In the genomic region with DNA sequence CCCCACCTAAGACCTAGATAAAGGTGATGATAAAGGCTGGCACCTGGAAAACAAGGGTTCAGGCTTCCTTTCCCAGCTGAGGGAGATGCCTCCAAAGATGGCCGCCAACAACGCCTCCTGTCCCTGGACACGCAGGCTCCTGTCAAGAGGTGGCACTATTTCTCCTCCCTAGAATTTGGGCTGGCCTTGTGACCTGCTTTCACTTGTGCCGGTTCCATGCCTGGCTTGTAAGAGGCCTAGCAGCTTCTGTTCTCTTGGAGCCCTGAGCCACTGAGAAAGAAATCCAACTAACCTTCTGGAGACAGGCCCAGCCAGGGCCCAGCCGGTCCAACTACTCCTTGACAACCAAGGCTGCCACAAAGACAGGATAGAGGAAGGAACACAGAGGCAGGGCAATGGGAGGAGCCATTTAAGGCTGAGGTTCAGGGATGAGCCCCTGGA, we compare ENCODE assay signal across 8 cellular contexts.
DNase-seq lines count a peak whose midpoint lies in the region; ATAC-seq, FAIRE-seq and TF ChIP-seq lines count a peak whose summit lies in the region.

No MANE protein-coding gene starts in this region.

- peak overlapping the region in 1 of 2 experiments; percentile 26; a peak in 1 of 5 replicates for H3K4me3 Mint-ChIP-seq in H9

- DNase-seq in AG09319 (ENCODE audit: extremely low read depth, low read depth) (peak; percentile 31), H9 (peak; percentile 82), PC-9 (peak in 1 of 2 experiments; percentile 15), germinal center (ENCODE audit: low spot score) (peak; percentile 19), pancreas (peak; percentile 59 to 75 (median 64)), uterus (peak; percentile 27 to 33)
- DNase-seq in activated effector memory CD4-positive, alpha-beta T cell treated with anti-CD3 and anti-CD28 coated beads, Interleukin-2, amount 50 U/mL, for 16 hours, result peak; percentile 79

- no peak overlapping the region for H3K23ac ChIP-seq in H9 (ENCODE audit: insufficient read length, low read depth, low read length)

- no CpG with 5 or more reads among the region's 5 CpGs for WGBS in H9 (ENCODE audit: extremely low coverage, insufficient read length, low lambda C conversion rate)
- 50 to 52% methylated on average over 5 of the region's 5 CpGs for WGBS in pancreas, 2 donors

- H2AFZ ChIP-seq in H9 (ENCODE audit: low read length) (peak overlapping the region; percentile 98), PC-9 (no peak overlapping the region)

- FAIRE-seq in pancreas (lab: Jason Lieb, UNC), result no peak

- H3K9me2 ChIP-seq in PC-9 (ENCODE audit: insufficient read depth), result no peaks in the 10 kb centered on the region

- H3K79me1 ChIP-seq in H9 (ENCODE audit: insufficient read depth, low read depth, low read length, poor library complexity, severe bottlenecking), result no peaks in the 10 kb centered on the region

- no peaks in the 10 kb centered on the region for H3K23me2 ChIP-seq in H9 (ENCODE audit: insufficient read length, low read depth, low read length, poor library complexity, severe bottlenecking)

- H3K4me2 ChIP-seq in H9 (ENCODE audit: insufficient read depth, insufficient read length, low read length) (no peak overlapping the region), PC-9 (no peak overlapping the region)

- H3K9me3 Mint-ChIP-seq in H9, result no peaks in the 10 kb centered on the region

- TF ChIP-seq POLR2A in uterus (IDR thresholded peaks at IDR 0.05), result no peak

- no peak overlapping the region for H3T11ph ChIP-seq in H9 (ENCODE audit: low read length)

- H3K36me3 Mint-ChIP-seq in H9 (ENCODE audit: insufficient read depth in 1 of 3, low read depth in 3 of 3), result no peaks in the 10 kb centered on the region

- H3K18ac ChIP-seq in H9 (ENCODE audit: insufficient read length, low read depth, low read length), result peak overlapping the region; percentile 73

- 0 out of 4 replicates have a peak, but pooled peaks cover 0 to 3% of the 10 kb centered on the region in 2 experiments for H3K4me1 Mint-ChIP-seq in H9

- no peak overlapping the region for H2AK5ac ChIP-seq in H9 (ENCODE audit: insufficient read length, low read length)

- H2BK15ac ChIP-seq in H9 (ENCODE audit: low read depth, low read length), result no peak overlapping the region; the same call in 1 of the 2 replicates

- no peak overlapping the region for H3K4me3 ChIP-seq in PC-9
- H3K4me3 ChIP-seq in pancreas, result no peak overlapping the region
- no peak overlapping the region for H3K4me3 ChIP-seq in uterus

- H3K27ac Mint-ChIP-seq in H9, result peak overlapping the region in 2 of 3 experiments; percentile 75 to 82; a peak in 2 of 7 replicates

- H3K56ac ChIP-seq in H9 (ENCODE audit: insufficient read length, low read depth, low read length), result no peak overlapping the region

- H4K8ac ChIP-seq in H9 (replicated peaks; ENCODE audit: insufficient read length, low read depth, low read length), result no peak overlapping the region

- POLR2A ChIA-PET in PC-9 (lab: Charles Lee; ENCODE audit: unreplicated experiment), result no interaction called here

- ATAC-seq in pancreas (peak; percentile 94 to 100 (median 97)), GM18861 (IDR thresholded peaks at IDR 0.05; ENCODE audit: unreplicated experiment) (no peak)

- no peak overlapping the region for H2BK20ac ChIP-seq in H9 (ENCODE audit: low read depth, low read length, poor library complexity, severe bottlenecking)

- peak; percentile 61 for TF ChIP-seq CTCF in AG09319 (IDR thresholded peaks at IDR 0.05; ENCODE audit: low read depth, low read length)
- peak; percentile 81 for TF ChIP-seq CTCF in H9 (conservative IDR thresholded peaks at IDR 0.05)
- peak; percentile 39; the same call in 1 of the 2 replicates for TF ChIP-seq CTCF in PC-9 (conservative IDR thresholded peaks at IDR 0.05)
- TF ChIP-seq CTCF in pancreas (IDR thresholded peaks at IDR 0.05), result peak in 3 of 4 donors; percentile 17 to 41 (median 23)
- TF ChIP-seq CTCF in uterus (IDR thresholded peaks at IDR 0.05), result peak in 3 of 4 experiments; percentile 10 to 23 (median 12)

- H2BK12ac ChIP-seq in H9 (ENCODE audit: insufficient read length, low read depth, low read length), result no peak overlapping the region

- no peak overlapping the region for H3K14ac ChIP-seq in H9 (ENCODE audit: insufficient read depth, low read length)

- CTCF ChIA-PET in PC-9 (lab: Charles Lee), result interaction anchor here (0.5 kb wide), 1 partner anchor 581 kb away, joined by 3 read pairs; no protein-coding TSS in a partner anchor

- peaks cover 2% of the 10 kb centered on the region for H3K27me3 Mint-ChIP-seq in H9 (ENCODE audit: low read depth)

- H3K27ac ChIP-seq in H9 (ENCODE audit: insufficient read length, low read depth, low read length) (no peak overlapping the region), PC-9 (no peak overlapping the region), pancreas (no peak overlapping the region), uterus (no peak overlapping the region)

- no peaks in the 10 kb centered on the region for H3F3A ChIP-seq in PC-9 (ENCODE audit: insufficient read depth, low read depth)

- no peak overlapping the region for H3K4ac ChIP-seq in H9 (ENCODE audit: low read depth, low read length)

- H4K20me1 ChIP-seq in H9 (ENCODE audit: control insufficient read depth, insufficient read depth, insufficient read length) (no peaks in the 10 kb centered on the region), PC-9 (ENCODE audit: insufficient read depth) (no peaks in the 10 kb centered on the region)

- no peaks in the 10 kb centered on the region for H3K9me3 ChIP-seq in H9 (ENCODE audit: control insufficient read depth, low read depth, low read length)
- H3K9me3 ChIP-seq in PC-9 (ENCODE audit: insufficient read depth, low read depth), result no peaks in the 10 kb centered on the region
- no peaks in the 10 kb centered on the region for H3K9me3 ChIP-seq in pancreas
- H3K9me3 ChIP-seq in uterus, result no peaks in the 10 kb centered on the region

- no peaks in the 10 kb centered on the region for H3K4me1 ChIP-seq in H9 (ENCODE audit: insufficient read depth, low read length)
- no peaks in the 10 kb centered on the region for H3K4me1 ChIP-seq in PC-9 (replicated peaks; ENCODE audit: insufficient read depth)
- no peaks in the 10 kb centered on the region for H3K4me1 ChIP-seq in pancreas
- H3K4me1 ChIP-seq in uterus, result no peaks in the 10 kb centered on the region

- H3K9ac ChIP-seq in H9 (ENCODE audit: extremely low read depth, insufficient read length, low read length), result no peak overlapping the region

- H4K5ac ChIP-seq in H9 (ENCODE audit: insufficient read length, low read depth, low read length), result no peak overlapping the region

- no peaks in the 10 kb centered on the region for H3K36me3 ChIP-seq in PC-9 (ENCODE audit: low read depth)
- no peaks in the 10 kb centered on the region for H3K36me3 ChIP-seq in pancreas
- no peaks in the 10 kb centered on the region for H3K36me3 ChIP-seq in uterus

- H2BK5ac ChIP-seq in H9 (ENCODE audit: insufficient read length, low read length), result no peak overlapping the region

- H3K27me3 ChIP-seq in H9 (ENCODE audit: insufficient read depth, low read length) (no peaks in the 10 kb centered on the region), PC-9 (ENCODE audit: insufficient read depth, low read depth) (no peaks in the 10 kb centered on the region), pancreas (no peaks in the 10 kb centered on the region), uterus (no peaks in the 10 kb centered on the region)

- intact Hi-C loops in PC-9 (cut with micrococcal nuclease; ENCODE audit: unreplicated experiment) (no loop called here), pancreas (cut with DNase I) (no loop called here), uterus (cut with DNase I; ENCODE audit: low total_unique reads) (no loop called here)

- H4K91ac ChIP-seq in H9 (ENCODE audit: insufficient read length, low read depth, low read length), result no peak overlapping the region

- no peaks in the 10 kb centered on the region for H3K79me2 ChIP-seq in H9 (ENCODE audit: insufficient read depth, low read length)
- H3K79me2 ChIP-seq in PC-9 (ENCODE audit: low read depth), result no peaks in the 10 kb centered on the region

- no peak overlapping the region for H2BK120ac ChIP-seq in H9 (ENCODE audit: low read depth, low read length, poor library complexity, severe bottlenecking)

- no TSS peak for BruUV-seq in PC-9 (replicated peaks; lab: Mats Ljungman, UMichigan)

Comparison
In these comparisons a context has a peak if more than half of its experiments do, and no peak if none do; other contexts are left out.
1. CTCF ChIP-seq: peak in every context shown above with its lines; median percentile 81 in H9; 61 in AG09319; 39 in PC-9; 23 in pancreas; 12 in uterus.